ENCODE assay signal across 3 cellular contexts in genomic region chr12:88814789-88815188, GRCh38.
"Had no signal": no experiment of that assay in that cellular context is flagged by ENCODE, and none has a peak within 500 bp of the region (broad histone marks: within the 10 kb centered on the region; RNA-seq: fewer than 3 reads in every experiment).

No MANE protein-coding gene starts in this region.

- DNase-seq: GDM1, GF-D8 had no signal

- ATAC-seq: GM12878 had no signal

- H3K4me3 ChIP-seq: GM12878 had no signal
